ENCODE assay signal across 8 cellular contexts in genomic region chr16:1929105-1929504, GRCh38. TPM values are rescaled to one million over a fixed set of nuclear protein-coding genes. Genes with fewer than 3 reads are reported as not detected.
DNase-seq lines count a peak whose midpoint lies in the region; ATAC-seq and TF ChIP-seq lines count a peak whose summit lies in the region.

No MANE protein-coding gene starts in this region.

- no peaks in the 10 kb centered on the region for H3K27me3 ChIP-seq in suprapubic skin

- peak overlapping the region; percentile 41 for H3K4me3 ChIP-seq in astrocyte of the spinal cord (ENCODE audit: low read depth, low read length)
- H3K4me3 ChIP-seq in suprapubic skin, result peak overlapping the region; percentile 57

- WGBS in suprapubic skin, result 6% methylated on average over 5 of the region's 11 CpGs

- TF ChIP-seq POLR2A in suprapubic skin (IDR thresholded peaks at IDR 0.05), result no peak

- ATAC-seq in GM19455 (IDR thresholded peaks at IDR 0.05; ENCODE audit: unreplicated experiment), result no peak

- in situ Hi-C loops in astrocyte of the spinal cord (cut with HindIII; ENCODE audit: low sequenced_read_pairs), result no loop called here

- DNase-seq in stimulated activated CD4-positive, alpha-beta T cell treated with anti-CD3 and anti-CD28 coated beads, Interleukin-1b, Interleukin-23, amount 100 ng/mL, for 48 hours, result peak; percentile 19
- no peak for DNase-seq in stimulated activated CD4-positive, alpha-beta T cell treated with anti-CD3 and anti-CD28 coated beads, Interleukin-12 subunit alpha, Interleukin-12 subunit beta, amount 100 ng/mL, for 4 hours
- peak; percentile 18 for DNase-seq in NCI-H1417 treated with DMSO at 0.1 percent for 48 hours (lab: John Stamatoyannopoulos, UW)
- DNase-seq in astrocyte of the spinal cord (ENCODE audit: low read depth, low spot score), result no peak
- DNase-seq in left kidney (ENCODE audit: low read depth, low spot score), result peak; percentile 59
- DNase-seq in suprapubic skin (ENCODE audit: low spot score in 2 of 2), result peak in 1 of 2 donors; percentile 61
- no peak for DNase-seq in NCI-H2107 (lab: John Stamatoyannopoulos, UW)

- no peaks in the 10 kb centered on the region for H3K9me3 ChIP-seq in suprapubic skin

- peak overlapping the region; percentile 77 for H3K27ac ChIP-seq in suprapubic skin

- no peak for TF ChIP-seq EP300 in suprapubic skin (IDR thresholded peaks at IDR 0.05)

- H3K4me1 ChIP-seq in suprapubic skin, result peaks cover 24% of the 10 kb centered on the region

- H3K36me3 ChIP-seq in suprapubic skin, result no peaks in the 10 kb centered on the region

- TF ChIP-seq CTCF in astrocyte of the spinal cord (IDR thresholded peaks at IDR 0.05; ENCODE audit: low read depth, low read length), result no peak
- TF ChIP-seq CTCF in suprapubic skin (IDR thresholded peaks at IDR 0.05), result no peak

RNA-seq across cellular contexts. Expression of gene HS3ST6, which starts 10.9 kb away (rescaled TPM):
- total RNA-seq in suprapubic skin, result 10 to 100 TPM; 28.5 to 76.7 (median 58.5) TPM

RNA-seq across cellular contexts. Expression of gene MSRB1, which starts 13.9 kb away (rescaled TPM):
- total RNA-seq in suprapubic skin, result 10 to 100 TPM; 14.9 to 28.6 (median 23.5) TPM

RNA-seq across cellular contexts. Expression of gene RPL3L, which starts 25.4 kb away (rescaled TPM):
- under 1 TPM in 3 of 4 donors, not detected in 1; 0.29 to 0.60 (median 0.42) TPM for total RNA-seq in suprapubic skin

RNA-seq across cellular contexts. Expression of gene NDUFB10, which starts 30.2 kb away (rescaled TPM):
- 100 to 1,000 TPM; 157 to 196 (median 174) TPM for total RNA-seq in suprapubic skin

RNA-seq across cellular contexts. Expression of gene RPS2, which starts 35.5 kb away (rescaled TPM):
- total RNA-seq in suprapubic skin, result 1,000 to 10,000 TPM; 3,268 to 4,213 (median 3,625) TPM

Comparison
In these comparisons a context has a peak if more than half of its experiments do, and no peak if none do; other contexts are left out.
1. DNase-seq: peak in stimulated activated CD4-positive, alpha-beta T cell treated with anti-CD3 and anti-CD28 coated beads, Interleukin-1b, Interleukin-23, amount 100 ng/mL, for 48 hours (single experiment), NCI-H1417 treated with DMSO at 0.1 percent for 48 hours (single experiment) and left kidney (single experiment); none in stimulated activated CD4-positive, alpha-beta T cell treated with anti-CD3 and anti-CD28 coated beads, Interleukin-12 subunit alpha, Interleukin-12 subunit beta, amount 100 ng/mL, for 4 hours (single experiment), astrocyte of the spinal cord (single experiment) and NCI-H2107 (single experiment).